In the genomic region with DNA sequence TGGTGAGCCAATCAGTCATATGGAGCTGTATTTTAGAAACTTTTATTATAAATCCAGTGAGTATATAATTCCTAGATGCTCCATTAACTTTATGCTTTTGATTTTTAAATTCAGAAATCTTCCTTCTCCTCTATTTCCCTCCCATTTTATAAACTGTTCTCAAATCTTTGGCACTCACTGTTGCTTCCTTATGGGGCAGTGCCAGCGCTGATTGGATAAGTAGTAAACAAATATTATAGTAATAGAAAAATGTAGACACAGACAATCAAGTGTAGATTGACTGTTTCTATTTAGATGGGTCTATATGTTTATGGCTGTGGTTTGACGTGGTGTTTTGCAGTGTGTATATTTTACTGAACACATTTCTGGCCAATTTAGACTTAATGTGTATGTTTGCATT, we compare ENCODE assay signal across 22 cellular contexts. TPM values are rescaled to one million over a fixed set of nuclear protein-coding genes. Genes with fewer than 3 reads are reported as not detected.
"Had no signal": no experiment of that assay in that cellular context is flagged by ENCODE, and none has a peak within 500 bp of the region (broad histone marks: within the 10 kb centered on the region; RNA-seq: fewer than 3 reads in every experiment).

No MANE protein-coding gene starts in this region.

- H3K9me3 ChIP-seq: heart right ventricle, spleen, thyroid gland had no signal

- DNase-seq: activated B cell treated with CpG ODN at 0.5 μM for 24 hours; activated CD4-positive, alpha-beta T cell treated with anti-CD3 and anti-CD28 coated beads for 36 hours; activated CD4-positive, alpha-beta T cell treated with anti-CD3 and anti-CD28 coated beads, Interleukin-2, amount 50 U/mL, for 4 hours; activated CD8-positive, alpha-beta memory T cell treated with anti-CD3 and anti-CD28 coated beads for 24 hours; activated CD8-positive, alpha-beta memory T cell treated with anti-CD3 and anti-CD28 coated beads, Interleukin-2, amount 50 U/mL, for 4 hours; activated T-cell treated with anti-CD3 and anti-CD28 coated beads, Interleukin-2, amount 50 U/mL, for 24 hours; aorta; heart right ventricle; left ventricle myocardium superior; nephron progenitor cell; spleen; stimulated activated CD4-positive, alpha-beta T cell treated with anti-CD3 and anti-CD28 coated beads, Interleukin-4, amount 100 ng/mL, for 24 hours; stimulated activated naive CD8-positive, alpha-beta T cell treated with anti-CD3 and anti-CD28 coated beads, Interleukin-15, Interleukin-2, amounts not matched to agents 100 U/mL and 50 U/mL, for 24 hours; substantia nigra; T-helper 9 cell; thyroid gland had no signal

- H3K36me3 Mint-ChIP-seq: activated naive CD4-positive, alpha-beta T cell treated with anti-CD3 and anti-CD28 coated beads, Interleukin-2, amount 50 U/mL, for 72 hours; brain had no signal

- H3K27me3 ChIP-seq: spleen, thyroid gland had no signal

- ATAC-seq: activated CD4-positive, alpha-beta T cell treated with anti-CD3 and anti-CD28 coated beads for 36 hours; activated naive CD4-positive, alpha-beta T cell treated with anti-CD3 and anti-CD28 coated beads, Interleukin-2, amount 50 U/mL, for 72 hours; activated T-helper 17 cell treated with anti-CD3 and anti-CD28 coated beads, Interleukin-2, amount 50 U/mL, for 72 hours; heart right ventricle; left ventricle myocardium superior; stimulated activated naive CD8-positive, alpha-beta T cell treated with anti-CD3 and anti-CD28 coated beads, Interleukin-15, Interleukin-2, amounts not matched to agents 100 U/mL and 50 U/mL, for 24 hours had no signal

- H3K4me1 ChIP-seq: heart right ventricle, spleen had no signal

- H3K36me3 ChIP-seq: heart right ventricle, spleen, thyroid gland had no signal

- H3K4me3 Mint-ChIP-seq: activated B cell treated with CpG ODN at 0.5 μM for 24 hours; activated CD4-positive, alpha-beta T cell treated with anti-CD3 and anti-CD28 coated beads for 36 hours; activated T-cell treated with anti-CD3 and anti-CD28 coated beads, Interleukin-2, amount 50 U/mL, for 24 hours; activated T-helper 17 cell treated with anti-CD3 and anti-CD28 coated beads, Interleukin-2, amount 50 U/mL, for 72 hours had no signal

- H3K4me3 ChIP-seq: heart right ventricle, spleen, thyroid gland had no signal

- H3K9me3 Mint-ChIP-seq: activated B cell treated with CpG ODN at 0.5 μM for 24 hours; activated naive CD4-positive, alpha-beta T cell treated with anti-CD3 and anti-CD28 coated beads, Interleukin-2, amount 50 U/mL, for 72 hours; activated T-cell treated with anti-CD3 and anti-CD28 coated beads, Interleukin-2, amount 50 U/mL, for 24 hours; activated T-helper 17 cell treated with anti-CD3 and anti-CD28 coated beads, Interleukin-2, amount 50 U/mL, for 72 hours; brain; nephron progenitor cell had no signal

- H3K27ac ChIP-seq: heart right ventricle, spleen, thyroid gland had no signal

- H3K27ac Mint-ChIP-seq: activated B cell treated with CpG ODN at 0.5 μM for 24 hours; activated CD4-positive, alpha-beta T cell treated with anti-CD3 and anti-CD28 coated beads for 36 hours; activated naive CD4-positive, alpha-beta T cell treated with anti-CD3 and anti-CD28 coated beads, Interleukin-2, amount 50 U/mL, for 72 hours; activated T-cell treated with anti-CD3 and anti-CD28 coated beads, Interleukin-2, amount 50 U/mL, for 24 hours; activated T-helper 17 cell treated with anti-CD3 and anti-CD28 coated beads, Interleukin-2, amount 50 U/mL, for 72 hours had no signal

- H3K4me1 Mint-ChIP-seq: activated B cell treated with CpG ODN at 0.5 μM for 24 hours had no signal

RNA-seq across cellular contexts. Expression of gene LYPD6B, which starts 36.6 kb away (rescaled TPM):
- total RNA-seq: activated CD4-positive, alpha-beta T cell treated with anti-CD3 and anti-CD28 coated beads for 36 hours; activated naive CD4-positive, alpha-beta T cell treated with anti-CD3 and anti-CD28 coated beads, Interleukin-2, amount 50 U/mL, for 72 hours; activated T-helper 17 cell treated with anti-CD3 and anti-CD28 coated beads, Interleukin-2, amount 50 U/mL, for 72 hours; aorta; cardiac septum; left ventricle myocardium superior; sciatic nerve; T-helper 1 cell treated with Interleukin-12 subunit alpha and Interleukin-12 subunit beta and Interleukin-4 antibody, amounts not matched to agents 30 ng/mL and 1 ng/mL, for 36 hours had no signal
- polyA plus RNA-seq: heart right ventricle had no signal
